In genomic region chr18:48408727-48409590, GRCh38 we compare ENCODE assay signal across 8 cellular contexts. TPM values are rescaled to one million over a fixed set of nuclear protein-coding genes. Genes with fewer than 3 reads are reported as not detected.
A peak's percentile ranks its signal among the peaks of the same experiment; 100 is the strongest.
DNase-seq lines count a peak whose midpoint lies in the region; ATAC-seq and TF ChIP-seq lines count a peak whose summit lies in the region.

TSS of gene ZBTB7C (minus strand) at chr18:48409383.

- CTCF ChIA-PET in Calu3 (lab: Charles Lee) (no interaction called here), HEK293 (lab: Yijun Ruan, JAX) (interaction anchor here (0.8 kb wide), 2 partner anchors 10 to 15 kb away, joined by 3 read pairs; no protein-coding TSS in a partner anchor)

- intact Hi-C loops in Calu3 (cut with micrococcal nuclease; ENCODE audit: unreplicated experiment) = no loop called here
- intact Hi-C loops in dendritic cell treated with granulocyte-macrophage colony-stimulating factor and Interleukin-4, amounts not matched to agents 40 ng/mL and 50 ng/mL, for 4 days (cut with micrococcal nuclease) = no loop called here
- intact Hi-C loops in right lobe of liver (cut with DNase I) = no loop called here

- WGBS in right lobe of liver (ENCODE audit: insufficient coverage, low coverage, low lambda C conversion rate, missing lambda C conversion rate) = 0% methylated on average over 3 of the region's 136 CpGs

- H3K4me1 Mint-ChIP-seq in Calu3 (ENCODE audit: low read depth, unreplicated experiment) = peaks cover 7% of the 10 kb centered on the region
- H3K4me1 Mint-ChIP-seq in dendritic cell treated with granulocyte-macrophage colony-stimulating factor and Interleukin-4, amounts not matched to agents 40 ng/mL and 50 ng/mL, for 4 days (ENCODE audit: low read depth) = peaks cover 28% of the 10 kb centered on the region

- no TSS peak for BruUV-seq in Calu3 (replicated peaks; lab: Mats Ljungman, UMichigan)

- peak within 1 kb of the TSS; percentile 75 for H3K4me3 Mint-ChIP-seq in Calu3 (ENCODE audit: low read depth, unreplicated experiment)
- peak within 1 kb of the TSS; percentile 72 for H3K4me3 Mint-ChIP-seq in dendritic cell treated with granulocyte-macrophage colony-stimulating factor and Interleukin-4, amounts not matched to agents 40 ng/mL and 50 ng/mL, for 4 days

- H3K9me3 Mint-ChIP-seq in Calu3 (ENCODE audit: low read depth, unreplicated experiment) = no peaks in the 10 kb centered on the region
- H3K9me3 Mint-ChIP-seq in dendritic cell treated with granulocyte-macrophage colony-stimulating factor and Interleukin-4, amounts not matched to agents 40 ng/mL and 50 ng/mL, for 4 days = peaks cover 11% of the 10 kb centered on the region

- peak; percentile 28 for DNase-seq in Calu3
- peak; percentile 28 for DNase-seq in RPMI7951 (ENCODE audit: low read depth)
- DNase-seq in right lobe of liver = peak; percentile 59 to 63 (median 59)
- no peak for DNase-seq in NCI-H2029 (lab: John Stamatoyannopoulos, UW)

- ATAC-seq in right lobe of liver = peak; percentile 48 to 64 (median 63)
- ATAC-seq in GM18858 (IDR thresholded peaks at IDR 0.05; ENCODE audit: unreplicated experiment) = no peak

- no peak for TF ChIP-seq POLR2A in right lobe of liver (IDR thresholded peaks at IDR 0.05)

- H3K4me3 ChIP-seq in HEK293 (ENCODE audit: low read depth, low read length) (peak within 1 kb of the TSS; percentile 51), right lobe of liver (peak within 1 kb of the TSS; percentile 61 to 82 (median 69)), stomach smooth muscle (ENCODE audit: low read length in 2 of 2) (peak within 1 kb of the TSS; percentile 75 to 83)

- no peak within 1 kb of the TSS for H3K27ac Mint-ChIP-seq in Calu3 (ENCODE audit: unreplicated experiment)
- peak within 1 kb of the TSS; percentile 32 for H3K27ac Mint-ChIP-seq in dendritic cell treated with granulocyte-macrophage colony-stimulating factor and Interleukin-4, amounts not matched to agents 40 ng/mL and 50 ng/mL, for 4 days

- H3K9me3 ChIP-seq in HEK293 (ENCODE audit: control insufficient read depth, insufficient read depth, low read depth, low read length) (no peaks in the 10 kb centered on the region), right lobe of liver (no peaks in the 10 kb centered on the region), stomach smooth muscle (ENCODE audit: control insufficient read depth in 2 of 2, low read length in 2 of 2) (no peaks in the 10 kb centered on the region)

- H3K27me3 ChIP-seq in right lobe of liver (no peaks in the 10 kb centered on the region), stomach smooth muscle (ENCODE audit: control insufficient read depth in 1 of 2, insufficient read depth in 2 of 2, low read length in 2 of 2) (peaks cover 17 to 24% of the 10 kb centered on the region in 2 donors)

- H3K27ac ChIP-seq in HEK293 (ENCODE audit: extremely low read depth, low read depth, low read length) (peak within 1 kb of the TSS; percentile 68; the same call in 1 of the 2 replicates), right lobe of liver (no peak within 1 kb of the TSS), stomach smooth muscle (ENCODE audit: low read length) (peak within 1 kb of the TSS; percentile 41)

- POLR2A ChIA-PET in HEK293 (lab: Yijun Ruan, JAX) = no interaction called here

- peak within 1 kb of the TSS; percentile 42 to 55 for H3K9ac ChIP-seq in stomach smooth muscle (ENCODE audit: low read length in 2 of 2)

- TF ChIP-seq CTCF in Calu3 (IDR thresholded peaks at IDR 0.05; ENCODE audit: unreplicated experiment) (no peak), HEK293 (tag by site-specific recombination; IDR thresholded peaks at IDR 0.05) (no peak), right lobe of liver (IDR thresholded peaks at IDR 0.05) (no peak)

- no peaks in the 10 kb centered on the region for H3K36me3 ChIP-seq in HEK293 (ENCODE audit: control insufficient read depth in 2 of 2, insufficient read depth in 1 of 2, low read length in 2 of 2)
- no peaks in the 10 kb centered on the region for H3K36me3 ChIP-seq in right lobe of liver
- H3K36me3 ChIP-seq in stomach smooth muscle (ENCODE audit: control insufficient read depth in 2 of 2, insufficient read depth in 2 of 2, low read length in 2 of 2) = no peaks in the 10 kb centered on the region

- peaks cover 6% of the 10 kb centered on the region for H3K36me3 Mint-ChIP-seq in Calu3 (ENCODE audit: insufficient read depth, unreplicated experiment)
- no peaks in the 10 kb centered on the region for H3K36me3 Mint-ChIP-seq in dendritic cell treated with granulocyte-macrophage colony-stimulating factor and Interleukin-4, amounts not matched to agents 40 ng/mL and 50 ng/mL, for 4 days (ENCODE audit: low read depth)

- H3K27me3 Mint-ChIP-seq in Calu3 (ENCODE audit: unreplicated experiment) = peaks cover 85% of the 10 kb centered on the region
- peaks cover 79% of the 10 kb centered on the region for H3K27me3 Mint-ChIP-seq in dendritic cell treated with granulocyte-macrophage colony-stimulating factor and Interleukin-4, amounts not matched to agents 40 ng/mL and 50 ng/mL, for 4 days

- peaks cover 5% of the 10 kb centered on the region for H3K4me1 ChIP-seq in HEK293 (ENCODE audit: control insufficient read depth, insufficient read depth, low read length)
- peaks cover 0 to 14% (median 3%) of the 10 kb centered on the region in 4 donors for H3K4me1 ChIP-seq in right lobe of liver
- H3K4me1 ChIP-seq in stomach smooth muscle (ENCODE audit: control insufficient read depth, insufficient read depth, low read length) = peaks cover 24% of the 10 kb centered on the region

TF ChIP-seq in HEK293, 187 proteins besides CTCF, POLR2A, EP300 and RAD21 (continues in another document):
- no peak for TF ChIP-seq AEBP2 (tag by site-specific recombination; IDR thresholded peaks at IDR 0.05; ENCODE audit: borderline replicate concordance)
- no peak for TF ChIP-seq SETDB1 (IDR thresholded peaks at IDR 0.05; ENCODE audit: insufficient read length, low read length)
- TF ChIP-seq ZBTB8A (tag by site-specific recombination; IDR thresholded peaks at IDR 0.05) = peak; percentile 9; the same call in 1 of the 2 replicates
- TF ChIP-seq ZFP3 (tag by site-specific recombination; IDR thresholded peaks at IDR 0.05; ENCODE audit: low read depth) = no peak
- TF ChIP-seq ZNF350 (tag by site-specific recombination; IDR thresholded peaks at IDR 0.05) = no peak
- no peak for TF ChIP-seq ZBTB20 (tag by site-specific recombination; IDR thresholded peaks at IDR 0.05)
- peak; percentile 31; the same call in 1 of the 2 replicates for TF ChIP-seq ZNF398 (tag by site-specific recombination; IDR thresholded peaks at IDR 0.05)
- TF ChIP-seq GLIS2 (tag by site-specific recombination; IDR thresholded peaks at IDR 0.05) = peak; percentile 33; the same call in 1 of the 2 replicates
- TF ChIP-seq ZNF747 (tag by site-specific recombination; IDR thresholded peaks at IDR 0.05) = no peak
- no peak for TF ChIP-seq ZNF658 (tag by site-specific recombination; IDR thresholded peaks at IDR 0.05)
- TF ChIP-seq SP2 (tag by site-specific recombination; IDR thresholded peaks at IDR 0.05) = no peak
- no peak for TF ChIP-seq KLF1 (tag by site-specific recombination; IDR thresholded peaks at IDR 0.05)
- no peak for TF ChIP-seq ZFP69B (tag by site-specific recombination; IDR thresholded peaks at IDR 0.05)
- no peak for TF ChIP-seq BCL11A (tag by site-specific recombination; IDR thresholded peaks at IDR 0.05; ENCODE audit: low read depth)
- no peak for TF ChIP-seq GLI2 (tag by site-specific recombination; IDR thresholded peaks at IDR 0.05; ENCODE audit: borderline replicate concordance, low read depth)
- TF ChIP-seq BCL6B (tag by site-specific recombination; IDR thresholded peaks at IDR 0.05) = no peak
- TF ChIP-seq ZNF830 (tag by site-specific recombination; IDR thresholded peaks at IDR 0.05; ENCODE audit: low read depth) = no peak
- no peak for TF ChIP-seq ZNF670 (tag by site-specific recombination; IDR thresholded peaks at IDR 0.05; ENCODE audit: low read depth)
- TF ChIP-seq ZNF701 (tag by site-specific recombination; IDR thresholded peaks at IDR 0.05) = no peak

RNA-seq across cellular contexts. Expression of gene ZBTB7C, which starts in this region (rescaled TPM):
- total RNA-seq in Calu3 (2022) (not detected in 2 replicates), right lobe of liver (1 to 10 TPM; 1.1 to 1.7 (median 1.3) TPM)
- 0.10 and 0.12 TPM in 2 replicates for total RNA-seq in RPMI7951 (2014; rRNA removed; shearing (Covaris generic))

Comparison
In these comparisons a context has a peak if more than half of its experiments do, and no peak if none do; other contexts are left out.
1. Peak in DNase-seq in Calu3; RNA of the gene not detected or under 1 TPM.
2. Peak in DNase-seq in RPMI7951; RNA of the gene not detected or under 1 TPM.
3. H3K27ac ChIP-seq: peak in HEK293 (single experiment) and stomach smooth muscle (single experiment); none in right lobe of liver (0 of 3).
4. Peak in every context shown above with its lines, with median percentiles within 50 percentile points of each other: H3K4me3 ChIP-seq.